19 cellular contexts compared by ENCODE assay signal in genomic region chr15:48702569-48703239, GRCh38.
DNase-seq lines count a peak whose midpoint lies in the region; ATAC-seq and TF ChIP-seq lines count a peak whose summit lies in the region.
"Had no signal": no experiment of that assay in that cellular context is flagged by ENCODE, and none has a peak within 500 bp of the region (broad histone marks: within the 10 kb centered on the region; RNA-seq: fewer than 3 reads in every experiment).

No MANE protein-coding gene starts in this region.

- in situ Hi-C loops in KBM-7 (cut with MboI; ENCODE audit: low pct_unique_long_range_greater_than_20kb, low sequenced_read_pairs), result no loop called here

- peak; percentile 45 for ATAC-seq in HG02885 (IDR thresholded peaks at IDR 0.05; ENCODE audit: poor library complexity, unreplicated experiment)
- peak; percentile 42 for ATAC-seq in SK-N-SH treated with all-trans-retinoic acid at 6 μM for 48 hours
- ATAC-seq in GM18520 (IDR thresholded peaks at IDR 0.05; ENCODE audit: unreplicated experiment), result no peak
- ATAC-seq in GM18519 (IDR thresholded peaks at IDR 0.05; ENCODE audit: low FRiP score, unreplicated experiment), result no peak
- no peak for ATAC-seq in GM19035 (IDR thresholded peaks at IDR 0.05; ENCODE audit: unreplicated experiment)
- ATAC-seq: A549, PC-3 had no signal

- DNase-seq in EH (ENCODE audit: low read depth), result peak; percentile 47
- DNase-seq in dedifferentiated amniotic fluid mesenchymal stem cell (ENCODE audit: extremely low spot score), result peak; percentile 82
- no peak for DNase-seq in KBM-7
- DNase-seq: CD8-positive, alpha-beta memory T cell; DMS53; NCI-H1105 treated with DMSO at 0.1 percent for 48 hours; NCI-H1694 treated with DMSO at 0.1 percent for 48 hours; NCI-H2227 treated with DMSO at 0.1 percent for 48 hours; NCI-H524; NCI-H82; PC-3; RPMI8226; SHP77 treated with DMSO at 0.1 percent for 48 hours had no signal

TF ChIP-seq in SK-N-SH treated with all-trans-retinoic acid at 6 μM for 48 hours, 23 proteins besides CTCF, POLR2A, EP300 and RAD21:
- TF ChIP-seq CSRNP3 (CRISPR knock-in tag; IDR thresholded peaks at IDR 0.05) (no peak), BACH2 (CRISPR knock-in tag; IDR thresholded peaks at IDR 0.05; ENCODE audit: borderline replicate concordance) (no peak), RARB (CRISPR knock-in tag; IDR thresholded peaks at IDR 0.05) (no peak), CREB5 (CRISPR knock-in tag; IDR thresholded peaks at IDR 0.05; ENCODE audit: low read depth) (no peak), ZNF70 (CRISPR knock-in tag; IDR thresholded peaks at IDR 0.05) (no peak), CSDC2 (CRISPR knock-in tag; IDR thresholded peaks at IDR 0.05) (no peak), GLIS3 (CRISPR knock-in tag; IDR thresholded peaks at IDR 0.05) (no peak), TOX (CRISPR knock-in tag; IDR thresholded peaks at IDR 0.05; ENCODE audit: borderline replicate concordance) (no peak), SNAI2 (CRISPR knock-in tag; IDR thresholded peaks at IDR 0.05) (no peak), ISL1 (CRISPR knock-in tag; IDR thresholded peaks at IDR 0.05) (no peak), PPARA (CRISPR knock-in tag; IDR thresholded peaks at IDR 0.05; ENCODE audit: borderline replicate concordance) (no peak)

Comparison
In these comparisons a context has a peak if more than half of its experiments do, and no peak if none do; other contexts are left out.
1. ATAC-seq: peak in HG02885 (single experiment) and SK-N-SH treated with all-trans-retinoic acid at 6 μM for 48 hours (single experiment); none in GM18520 (single experiment), GM18519 (single experiment) and GM19035 (single experiment).